ENCODE assay signal across 8 cellular contexts in the genomic region with DNA sequence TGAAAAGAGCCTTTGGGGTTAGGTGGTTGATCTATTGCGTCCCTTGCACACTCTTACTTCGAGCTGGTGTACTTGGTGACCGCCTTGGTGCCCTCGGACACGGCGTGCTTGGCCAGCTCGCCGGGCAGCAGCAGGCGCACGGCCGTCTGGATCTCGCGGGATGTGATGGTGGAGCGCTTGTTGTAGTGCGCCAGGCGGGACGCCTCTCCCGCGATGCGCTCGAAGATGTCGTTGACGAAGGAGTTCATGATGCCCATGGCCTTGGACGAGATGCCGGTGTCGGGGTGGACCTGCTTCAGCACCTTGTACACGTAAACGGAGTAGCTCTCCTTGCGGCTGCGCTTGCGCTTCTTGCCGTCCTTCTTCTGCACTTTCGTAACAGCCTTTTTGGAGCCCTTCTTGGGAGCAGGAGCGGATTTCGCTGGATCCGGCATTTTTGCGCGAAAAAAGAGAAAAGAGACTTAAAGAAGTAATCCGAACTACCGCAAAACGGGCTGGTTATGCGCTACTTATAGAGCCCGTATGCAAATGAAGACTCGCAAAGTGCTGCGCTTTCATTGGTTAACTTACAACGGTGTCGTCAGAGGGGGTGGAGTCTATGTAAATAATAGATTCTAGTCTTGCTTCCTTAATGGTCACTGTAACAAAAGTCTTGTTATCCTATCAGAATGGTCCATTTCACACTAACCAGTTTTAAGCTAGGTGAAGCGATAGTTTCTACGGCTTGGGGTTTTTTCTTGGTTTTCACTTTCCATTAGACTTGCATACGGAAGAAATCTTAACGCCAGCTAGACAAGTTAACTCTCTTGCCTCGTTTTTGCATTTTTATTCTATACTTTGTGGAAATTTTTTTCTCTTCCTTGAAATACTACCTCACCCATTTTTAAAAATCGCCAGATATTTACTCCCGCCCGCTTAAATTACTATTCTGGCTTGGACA. TPM values are rescaled to one million over a fixed set of nuclear protein-coding genes. Genes with fewer than 3 reads are reported as not detected.
DNase-seq lines count a peak whose midpoint lies in the region; ATAC-seq and TF ChIP-seq lines count a peak whose summit lies in the region.
"Not testable (repeated sequence)": the region's sequence is repeated elsewhere in the genome, so short reads cannot be mapped to it uniquely, and the experiment has no call there.

No MANE protein-coding gene starts in this region.

- H3K4me1 ChIP-seq in DND-41 (ENCODE audit: insufficient read depth, low read length) = peaks cover 11% of the 10 kb centered on the region
- not testable (repeated sequence) for H3K4me1 ChIP-seq in GM23338 (ENCODE audit: insufficient read depth)

- ATAC-seq in DND-41 (ENCODE audit: insufficient read depth, low read depth) = peak; percentile 81
- ATAC-seq in GM23338 = peak; percentile 79
- ATAC-seq in natural killer cell = peak; percentile 87 to 94 (median 87)
- peak; percentile 94 for ATAC-seq in stimulated activated memory B cell treated with anti-CD40 and anti-IgM and Interleukin-4, amounts not matched to agents 10 μg/mL and 1 μg/mL and 100 μg/mL, for 72 hours

- not testable (repeated sequence) for H3K36me3 ChIP-seq in DND-41 (ENCODE audit: insufficient read depth, low read length); GM23338 (ENCODE audit: insufficient read depth)

- not testable (repeated sequence) for H3K79me2 ChIP-seq in DND-41 (ENCODE audit: insufficient read depth, low read length); GM23338 (replicated peaks; ENCODE audit: insufficient read depth)

- peak overlapping the region; percentile 58 for H3K9ac ChIP-seq in DND-41 (ENCODE audit: low read depth, low read length)

- H3K4me3 ChIP-seq in DND-41 (ENCODE audit: low read depth in 1 of 2, low read length in 2 of 2) (peak overlapping the region; percentile 6 to 53; a peak in 3 of 4 replicates), GM23338 (peak overlapping the region; percentile 64), fibroblast of mammary gland (ENCODE audit: control insufficient read depth, low read depth, low read length) (peak overlapping the region; percentile 52)

- DNase-seq in DND-41 = peak; percentile 89
- peak; percentile 92 for DNase-seq in GM23338 (ENCODE audit: low spot score)
- peak; percentile 94 for DNase-seq in LHCN-M2 (ENCODE audit: low read depth)
- DNase-seq in RKO (ENCODE audit: low spot score) = peak; percentile 93
- DNase-seq in activated T-helper 1 cell treated with anti-CD3 and anti-CD28 coated beads, Interleukin-12 subunit alpha, Interleukin-12 subunit beta, Interleukin-2, Interleukin-4 antibody, amounts not matched to agents 30 ng/mL and 10 ng/mL and 1 ng/mL, durations not matched to agents 14 hours and 24 hours and 36 hours (ENCODE audit: low spot score) = peak; percentile 81
- DNase-seq in fibroblast of mammary gland (ENCODE audit: low read depth) = peak; percentile 93
- DNase-seq in natural killer cell = peak; percentile 74

- H3K27ac Mint-ChIP-seq in GM23338 (peak overlapping the region; percentile 99), natural killer cell (peak overlapping the region; percentile 88 to 95)
- H3K27ac Mint-ChIP-seq in activated T-helper 1 cell treated with anti-CD3 and anti-CD28 coated beads, Interleukin-12 subunit alpha, Interleukin-12 subunit beta, Interleukin-2, Interleukin-4 antibody, amounts not matched to agents 30 ng/mL and 10 ng/mL and 1 ng/mL, durations not matched to agents 14 hours and 24 hours and 36 hours = peak overlapping the region; percentile 97
- peak overlapping the region; percentile 88 for H3K27ac Mint-ChIP-seq in stimulated activated memory B cell treated with anti-CD40 and anti-IgM and Interleukin-4, amounts not matched to agents 10 μg/mL and 1 μg/mL and 100 μg/mL, for 72 hours

- TF ChIP-seq CTCF in DND-41 (IDR thresholded peaks at IDR 0.05; ENCODE audit: borderline replicate concordance, extremely low read depth, low read length, poor library complexity, severe bottlenecking); GM23338 (conservative IDR thresholded peaks at IDR 0.05; ENCODE audit: low read depth in 2 of 2); fibroblast of mammary gland (conservative IDR thresholded peaks at IDR 0.05; ENCODE audit: control insufficient read depth, insufficient read depth, low read depth, low read length); natural killer cell (IDR thresholded peaks at IDR 0.05): not testable (repeated sequence)

- peak overlapping the region; percentile 90 for H3K4me3 Mint-ChIP-seq in GM23338
- H3K4me3 Mint-ChIP-seq in activated T-helper 1 cell treated with anti-CD3 and anti-CD28 coated beads, Interleukin-12 subunit alpha, Interleukin-12 subunit beta, Interleukin-2, Interleukin-4 antibody, amounts not matched to agents 30 ng/mL and 10 ng/mL and 1 ng/mL, durations not matched to agents 14 hours and 24 hours and 36 hours = peak overlapping the region; percentile 91
- peak overlapping the region; percentile 91 for H3K4me3 Mint-ChIP-seq in natural killer cell
- H3K4me3 Mint-ChIP-seq in stimulated activated memory B cell treated with anti-CD40 and anti-IgM and Interleukin-4, amounts not matched to agents 10 μg/mL and 1 μg/mL and 100 μg/mL, for 72 hours = peak overlapping the region; percentile 86

- H4K20me1 ChIP-seq in DND-41 (ENCODE audit: insufficient read depth, low read length); GM23338 (replicated peaks; ENCODE audit: insufficient read depth): not testable (repeated sequence)

- H3K4me2 ChIP-seq in DND-41 (ENCODE audit: insufficient read depth, low read length) = peak overlapping the region; percentile 75
- H3K4me2 ChIP-seq in GM23338 = peak overlapping the region; percentile 50; the same call in 1 of the 2 replicates

- not testable (repeated sequence) for H3F3A ChIP-seq in GM23338 (replicated peaks; ENCODE audit: low read depth)

- not testable (repeated sequence) for H3K27me3 ChIP-seq in DND-41 (ENCODE audit: insufficient read depth, low read length, poor library complexity); GM23338 (ENCODE audit: insufficient read depth)

- not testable (repeated sequence) for H3K9me3 Mint-ChIP-seq in GM23338; activated T-helper 1 cell treated with anti-CD3 and anti-CD28 coated beads, Interleukin-12 subunit alpha, Interleukin-12 subunit beta, Interleukin-2, Interleukin-4 antibody, amounts not matched to agents 30 ng/mL and 10 ng/mL and 1 ng/mL, durations not matched to agents 14 hours and 24 hours and 36 hours; natural killer cell; stimulated activated memory B cell treated with anti-CD40 and anti-IgM and Interleukin-4, amounts not matched to agents 10 μg/mL and 1 μg/mL and 100 μg/mL, for 72 hours

- not testable (repeated sequence) for H3K36me3 Mint-ChIP-seq in GM23338 (ENCODE audit: low read depth); activated T-helper 1 cell treated with anti-CD3 and anti-CD28 coated beads, Interleukin-12 subunit alpha, Interleukin-12 subunit beta, Interleukin-2, Interleukin-4 antibody, amounts not matched to agents 30 ng/mL and 10 ng/mL and 1 ng/mL, durations not matched to agents 14 hours and 24 hours and 36 hours (ENCODE audit: low read depth); natural killer cell; stimulated activated memory B cell treated with anti-CD40 and anti-IgM and Interleukin-4, amounts not matched to agents 10 μg/mL and 1 μg/mL and 100 μg/mL, for 72 hours

- not testable (repeated sequence) for H3K9me2 ChIP-seq in GM23338 (ENCODE audit: insufficient read depth)

- intact Hi-C loops in activated T-helper 1 cell treated with anti-CD3 and anti-CD28 coated beads, Interleukin-12 subunit alpha, Interleukin-12 subunit beta, Interleukin-2, Interleukin-4 antibody, amounts not matched to agents 30 ng/mL and 10 ng/mL and 1 ng/mL, durations not matched to agents 14 hours and 24 hours and 36 hours (cut with micrococcal nuclease); natural killer cell (cut with micrococcal nuclease): not testable (repeated sequence)

- H2AFZ ChIP-seq in DND-41 (ENCODE audit: low read depth, low read length); GM23338: not testable (repeated sequence)

- peak overlapping the region; percentile 82 for H3K27ac ChIP-seq in DND-41 (ENCODE audit: low read length)
- peak overlapping the region; percentile 89; the same call in 1 of the 2 replicates for H3K27ac ChIP-seq in GM23338 (ENCODE audit: low read depth)

- H3K27me3 Mint-ChIP-seq in GM23338 (ENCODE audit: insufficient read depth, low read depth, poor library complexity) = peaks cover 11% of the 10 kb centered on the region
- H3K27me3 Mint-ChIP-seq in activated T-helper 1 cell treated with anti-CD3 and anti-CD28 coated beads, Interleukin-12 subunit alpha, Interleukin-12 subunit beta, Interleukin-2, Interleukin-4 antibody, amounts not matched to agents 30 ng/mL and 10 ng/mL and 1 ng/mL, durations not matched to agents 14 hours and 24 hours and 36 hours (ENCODE audit: insufficient read depth); natural killer cell (ENCODE audit: low read depth in 2 of 2); stimulated activated memory B cell treated with anti-CD40 and anti-IgM and Interleukin-4, amounts not matched to agents 10 μg/mL and 1 μg/mL and 100 μg/mL, for 72 hours: not testable (repeated sequence)

- not testable (repeated sequence) for H3K9me3 ChIP-seq in DND-41 (ENCODE audit: insufficient read depth, low read length, severe bottlenecking)

- not testable (repeated sequence) for H3K4me1 Mint-ChIP-seq in GM23338; activated T-helper 1 cell treated with anti-CD3 and anti-CD28 coated beads, Interleukin-12 subunit alpha, Interleukin-12 subunit beta, Interleukin-2, Interleukin-4 antibody, amounts not matched to agents 30 ng/mL and 10 ng/mL and 1 ng/mL, durations not matched to agents 14 hours and 24 hours and 36 hours (ENCODE audit: low read depth); stimulated activated memory B cell treated with anti-CD40 and anti-IgM and Interleukin-4, amounts not matched to agents 10 μg/mL and 1 μg/mL and 100 μg/mL, for 72 hours
- H3K4me1 Mint-ChIP-seq in natural killer cell = peaks cover 8 to 12% of the 10 kb centered on the region in 2 donors

RNA-seq across cellular contexts. Expression of a gene that starts 29.7 kb away (rescaled TPM):
- not detected in 2 replicates for total RNA-seq in GM23338 (2014; rRNA removed; shearing (Covaris generic))
- not detected in 2 replicates for polyA plus RNA-seq in GM23338 (2016; fragmentation: Nextera tagmentation; extraction: Ambion mirVana)
- total RNA-seq in LHCN-M2 (2014; rRNA removed) = not detected in 2 replicates
- polyA plus RNA-seq in LHCN-M2 (2012) = not detected
- total RNA-seq in activated T-helper 1 cell treated with anti-CD3 and anti-CD28 coated beads, Interleukin-12 subunit alpha, Interleukin-12 subunit beta, Interleukin-2, Interleukin-4 antibody, amounts not matched to agents 30 ng/mL and 10 ng/mL and 1 ng/mL, durations not matched to agents 14 hours and 24 hours and 36 hours = not detected in 2 replicates
- under 1 TPM in 2 of 3 donors, not detected in 1; 0.48 to 0.77 TPM for total RNA-seq in natural killer cell

Comparison
In these comparisons a context has a peak if more than half of its experiments do, and no peak if none do; other contexts are left out.
1. Peak in every context shown above with its lines: DNase-seq, ATAC-seq, H3K4me3 ChIP-seq and H3K27ac ChIP-seq.